Comparison of ENCODE assay signal across 9 cellular contexts in genomic region chr3:37308247-37308646, GRCh38.
DNase-seq lines count a peak whose midpoint lies in the region; ATAC-seq, FAIRE-seq and TF ChIP-seq lines count a peak whose summit lies in the region.
"Had no signal": no experiment of that assay in that cellular context is flagged by ENCODE, and none has a peak within 500 bp of the region (broad histone marks: within the 10 kb centered on the region; RNA-seq: fewer than 3 reads in every experiment).

No MANE protein-coding gene starts in this region.

- no peak overlapping the region for H3K4me3 Mint-ChIP-seq in nephron

- no peak overlapping the region for H3K9ac ChIP-seq in MM.1S (ENCODE audit: low read length)

- H3K9me3 ChIP-seq in MM.1S (replicated peaks; ENCODE audit: insufficient read depth, low read length), result no peaks in the 10 kb centered on the region
- H3K9me3 ChIP-seq in uterus, result no peaks in the 10 kb centered on the region

- H3K4me1 Mint-ChIP-seq in nephron, result peaks cover 29% of the 10 kb centered on the region

- H3K27me3 Mint-ChIP-seq in nephron (ENCODE audit: low read depth), result no peaks in the 10 kb centered on the region

- peaks cover 24% of the 10 kb centered on the region for H3K36me3 Mint-ChIP-seq in nephron (ENCODE audit: low read depth)

- H3K4me1 ChIP-seq in MM.1S (ENCODE audit: low read length), result no peaks in the 10 kb centered on the region
- no peaks in the 10 kb centered on the region for H3K4me1 ChIP-seq in uterus

- H2AFZ ChIP-seq in MM.1S (ENCODE audit: low read length), result no peak overlapping the region

- no peak overlapping the region for H3K27ac Mint-ChIP-seq in nephron

- H4K20me1 ChIP-seq in MM.1S (ENCODE audit: insufficient read depth, low read length), result no peaks in the 10 kb centered on the region

- no peaks in the 10 kb centered on the region for H3K27me3 ChIP-seq in MM.1S (replicated peaks; ENCODE audit: insufficient read depth, low read length)
- H3K27me3 ChIP-seq in bronchial epithelial cell (ENCODE audit: control insufficient read depth, insufficient read depth, low read length), result no peaks in the 10 kb centered on the region
- no peaks in the 10 kb centered on the region for H3K27me3 ChIP-seq in uterus

- H3K4me3 ChIP-seq in MM.1S (ENCODE audit: low read length) (no peak overlapping the region), bronchial epithelial cell (ENCODE audit: low read depth, low read length) (no peak overlapping the region), uterus (no peak overlapping the region)

- H3K36me3 ChIP-seq in MM.1S (replicated peaks; ENCODE audit: insufficient read depth, low read length), result no peaks in the 10 kb centered on the region
- H3K36me3 ChIP-seq in bronchial epithelial cell (ENCODE audit: control insufficient read depth, insufficient read depth, low read length), result no peaks in the 10 kb centered on the region
- no peaks in the 10 kb centered on the region for H3K36me3 ChIP-seq in uterus

- 0 out of 2 replicates have a peak, but pooled peaks cover 5% of the 10 kb centered on the region for H3K79me2 ChIP-seq in MM.1S (ENCODE audit: low read length)

- TF ChIP-seq CTCF in MM.1S (IDR thresholded peaks at IDR 0.05; ENCODE audit: low read length) (peak; percentile 27), bronchial epithelial cell (IDR thresholded peaks at IDR 0.05; ENCODE audit: insufficient read depth, low read length, severe bottlenecking) (no peak), nephron (IDR thresholded peaks at IDR 0.05; ENCODE audit: unreplicated experiment in 3 of 3) (peak; percentile 38 to 60 (median 58)), uterus (IDR thresholded peaks at IDR 0.05) (no peak)

- intact Hi-C loops in uterus (cut with DNase I; ENCODE audit: low total_unique reads), result no loop called here

- no peak for ATAC-seq in HG02571 (IDR thresholded peaks at IDR 0.05; ENCODE audit: unreplicated experiment)

- H3K4me2 ChIP-seq in MM.1S (ENCODE audit: low read depth, low read length), result no peak overlapping the region

- H3K9me3 Mint-ChIP-seq in nephron, result no peaks in the 10 kb centered on the region

- no peak overlapping the region for H3K27ac ChIP-seq in MM.1S (ENCODE audit: low read length)
- no peak overlapping the region for H3K27ac ChIP-seq in uterus

- H3F3A ChIP-seq in MM.1S (ENCODE audit: insufficient read depth, low read length), result no peaks in the 10 kb centered on the region; the same call in 1 of the 2 replicates

- TF ChIP-seq POLR2A in uterus (IDR thresholded peaks at IDR 0.05), result no peak

- FAIRE-seq in bronchial epithelial cell (lab: Jason Lieb, UNC), result no peak

- in situ Hi-C loops in G401 (cut with HindIII; ENCODE audit: low sequenced_read_pairs), result no loop called here

- no peaks in the 10 kb centered on the region for H3K9me2 ChIP-seq in MM.1S (replicated peaks; ENCODE audit: insufficient read depth, low read length)

- DNase-seq in G401 (ENCODE audit: low spot score) (peak; percentile 36), MM.1S (peak; percentile 34), bronchial epithelial cell (ENCODE audit: low read depth) (peak; percentile 27), nucleus accumbens (lab: John Stamatoyannopoulos, UW) (no peak), uterus (no peak)
- DNase-seq in stimulated activated CD4-positive, alpha-beta T cell treated with anti-CD3 and anti-CD28 coated beads, Interleukin-15, amount 100 ng/mL, for 24 hours, result no peak
- DNase-seq: activated gamma-delta T cell treated with Interleukin-2 at 50 U/mL for 16 hours had no signal

Comparison
In these comparisons a context has a peak if more than half of its experiments do, and no peak if none do; other contexts are left out.
1. DNase-seq: peak in G401 (single experiment), MM.1S (single experiment) and bronchial epithelial cell (single experiment); none in nucleus accumbens (0 of 56), uterus (0 of 2) and stimulated activated CD4-positive, alpha-beta T cell treated with anti-CD3 and anti-CD28 coated beads, Interleukin-15, amount 100 ng/mL, for 24 hours (single experiment).
2. CTCF ChIP-seq: peak in MM.1S (single experiment) and nephron (3 of 3); none in bronchial epithelial cell (single experiment) and uterus (0 of 4).